Comparison of ENCODE assay signal across 22 cellular contexts in the genomic region with DNA sequence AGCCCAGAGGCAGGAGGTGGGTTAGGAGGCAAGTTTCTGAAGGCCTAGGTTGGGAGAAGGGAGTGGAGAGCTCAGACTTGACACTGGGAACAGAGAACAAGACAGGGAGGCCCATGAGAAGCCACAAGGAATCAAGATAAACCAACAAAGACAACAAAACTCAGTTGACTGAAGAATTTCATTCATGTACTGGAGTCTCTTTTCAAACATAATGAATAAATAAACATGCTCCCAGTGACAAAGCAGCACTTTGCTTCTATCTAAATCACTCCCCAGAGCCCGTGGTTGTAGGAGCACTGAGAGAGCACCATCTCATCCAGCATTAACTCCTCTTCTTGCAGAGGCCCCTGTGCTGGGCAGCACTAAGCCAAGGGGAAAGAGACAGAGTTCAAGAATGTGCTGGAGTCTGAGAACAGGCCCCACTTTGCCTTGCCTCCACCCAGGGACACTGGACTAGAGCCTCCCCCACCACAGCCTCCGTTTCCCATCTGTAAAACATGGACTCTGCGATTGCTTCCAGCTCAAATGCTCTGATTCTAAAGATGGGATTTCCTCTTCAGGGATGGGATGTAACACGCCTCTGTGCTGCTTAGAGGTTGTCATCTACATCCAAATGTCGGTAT.
"Had no signal": no experiment of that assay in that cellular context is flagged by ENCODE, and none has a peak within 500 bp of the region (broad histone marks: within the 10 kb centered on the region; RNA-seq: fewer than 3 reads in every experiment).

No MANE protein-coding gene starts in this region.

- H3K27me3 ChIP-seq: adrenal gland, ascending aorta, sigmoid colon, thyroid gland, upper lobe of right lung had no signal

- H3K27me3 Mint-ChIP-seq: stimulated activated memory B cell treated with anti-CD40 and anti-IgM and Interleukin-4, amounts not matched to agents 10 μg/mL and 1 μg/mL and 100 μg/mL, for 72 hours; stimulated activated naive CD8-positive, alpha-beta T cell treated with anti-CD3 and anti-CD28 coated beads, Interleukin-15, amount 100 ng/mL, for 72 hours had no signal

- H3K4me3 Mint-ChIP-seq: activated naive CD8-positive, alpha-beta T cell; nephron; stimulated activated memory B cell treated with anti-CD40 and anti-IgM and Interleukin-4, amounts not matched to agents 10 μg/mL and 1 μg/mL and 100 μg/mL, for 72 hours; stimulated activated naive CD8-positive, alpha-beta T cell treated with anti-CD3 and anti-CD28 coated beads, Interleukin-15, amount 100 ng/mL, for 72 hours had no signal

- H3K27ac Mint-ChIP-seq: activated naive CD8-positive, alpha-beta T cell; nephron; stimulated activated memory B cell treated with anti-CD40 and anti-IgM and Interleukin-4, amounts not matched to agents 10 μg/mL and 1 μg/mL and 100 μg/mL, for 72 hours had no signal

- H3K4me1 Mint-ChIP-seq: stimulated activated memory B cell treated with anti-CD40 and anti-IgM and Interleukin-4, amounts not matched to agents 10 μg/mL and 1 μg/mL and 100 μg/mL, for 72 hours; stimulated activated naive CD8-positive, alpha-beta T cell treated with anti-CD3 and anti-CD28 coated beads, Interleukin-15, amount 100 ng/mL, for 72 hours had no signal

- H3K27ac ChIP-seq: adrenal gland, ascending aorta, left ventricle myocardium inferior, sigmoid colon, thyroid gland, upper lobe of right lung had no signal

- H3K4me3 ChIP-seq: adrenal gland, ascending aorta, left ventricle myocardium inferior, lung, sigmoid colon, thyroid gland, upper lobe of right lung had no signal

- DNase-seq: activated CD4-positive, alpha-beta T cell treated with anti-CD3 and anti-CD28 coated beads for 4 hours; activated CD4-positive, alpha-beta T cell treated with anti-CD3 and anti-CD28 coated beads, Interleukin-2, amount 50 U/mL, for 48 hours; activated CD8-positive, alpha-beta memory T cell treated with anti-CD3 and anti-CD28 coated beads for 24 hours; activated effector memory CD4-positive, alpha-beta T cell treated with Interleukin-2 at 50 U/mL for 16 hours; activated naive CD4-positive, alpha-beta T cell treated with Interleukin-2 at 50 U/mL for 16 hours; adrenal gland; central memory CD4-positive, alpha-beta T cell; dermis blood vessel endothelial cell; effector CD8-positive, alpha-beta T cell; left ventricle myocardium inferior; sigmoid colon; small intestine; stimulated activated CD4-positive, alpha-beta T cell treated with anti-CD3 and anti-CD28 coated beads, Interleukin-4, amount 100 ng/mL, for 24 hours; stimulated activated naive CD8-positive, alpha-beta T cell treated with anti-CD3 and anti-CD28 coated beads, Interleukin-15, amount 100 ng/mL, for 72 hours; substantia nigra; thyroid gland; upper lobe of right lung had no signal

- H3K36me3 Mint-ChIP-seq: activated naive CD8-positive, alpha-beta T cell; stimulated activated memory B cell treated with anti-CD40 and anti-IgM and Interleukin-4, amounts not matched to agents 10 μg/mL and 1 μg/mL and 100 μg/mL, for 72 hours had no signal

- H3K9me3 Mint-ChIP-seq: nephron; stimulated activated memory B cell treated with anti-CD40 and anti-IgM and Interleukin-4, amounts not matched to agents 10 μg/mL and 1 μg/mL and 100 μg/mL, for 72 hours; stimulated activated naive CD8-positive, alpha-beta T cell treated with anti-CD3 and anti-CD28 coated beads, Interleukin-15, amount 100 ng/mL, for 72 hours had no signal

- H3K4me1 ChIP-seq: upper lobe of right lung had no signal

- H3K36me3 ChIP-seq: adrenal gland, ascending aorta, left ventricle myocardium inferior, sigmoid colon, thyroid gland, upper lobe of right lung had no signal

- H3K9me3 ChIP-seq: adrenal gland, ascending aorta, left ventricle myocardium inferior, sigmoid colon, thyroid gland, upper lobe of right lung had no signal
